Comparison of ENCODE assay signal across 1 cellular context in genomic region chr19:23528376-23528775, GRCh38.
TF ChIP-seq lines count a peak whose summit lies in the region.

No MANE protein-coding gene starts in this region.

TF ChIP-seq in GM12878, 131 proteins besides CTCF, POLR2A, EP300 and RAD21 (continued from another document):
- no peak for TF ChIP-seq BCLAF1 (IDR thresholded peaks at IDR 0.05)
- no peak for TF ChIP-seq NR2C1 (IDR thresholded peaks at IDR 0.05)
- TF ChIP-seq E2F8 (IDR thresholded peaks at IDR 0.05; ENCODE audit: low read depth, partially characterized antibody), result no peak
- TF ChIP-seq NR2F1 (conservative IDR thresholded peaks at IDR 0.05), result no peak
- TF ChIP-seq BRCA1 (IDR thresholded peaks at IDR 0.05; ENCODE audit: low read depth, low read length), result no peak
- TF ChIP-seq RAD51 (IDR thresholded peaks at IDR 0.05), result no peak
- no peak for TF ChIP-seq CREB1 (IDR thresholded peaks at IDR 0.05; ENCODE audit: low read depth)
